29 cellular contexts compared by ENCODE assay signal in genomic region chr2:119645173-119645846, GRCh38. TPM values are rescaled to one million over a fixed set of nuclear protein-coding genes. Genes with fewer than 3 reads are reported as not detected.
DNase-seq lines count a peak whose midpoint lies in the region; ATAC-seq and TF ChIP-seq lines count a peak whose summit lies in the region.
"Had no signal": no experiment of that assay in that cellular context is flagged by ENCODE, and none has a peak within 500 bp of the region (broad histone marks: within the 10 kb centered on the region; RNA-seq: fewer than 3 reads in every experiment).

No MANE protein-coding gene starts in this region.

- H3K4me1 ChIP-seq in body of pancreas = no peaks in the 10 kb centered on the region
- H3K4me1 ChIP-seq: Peyer's patch, SJSA1, testis, vagina had no signal

- TF ChIP-seq POLR2A in body of pancreas (IDR thresholded peaks at IDR 0.05) = no peak

- ATAC-seq in body of pancreas = peak; percentile 25
- no peak for ATAC-seq in HG02759 (IDR thresholded peaks at IDR 0.05; ENCODE audit: unreplicated experiment)
- ATAC-seq: activated T-cell treated with anti-CD3 and anti-CD28 coated beads, Interleukin-2, amount 50 U/mL, for 72 hours; esophagus mucosa; left cardiac atrium; stimulated activated memory B cell treated with anti-CD40 and anti-IgM and Interleukin-4, amounts not matched to agents 10 μg/mL and 1 μg/mL and 100 μg/mL, for 72 hours; T-helper 17 cell had no signal

- TF ChIP-seq CTCF in body of pancreas (IDR thresholded peaks at IDR 0.05) = no peak
- no peak for TF ChIP-seq CTCF in GM13977 (IDR thresholded peaks at IDR 0.05; ENCODE audit: extremely low read depth, insufficient read depth, missing control alignments)

- peak overlapping the region in 2 of 4 donors; percentile 13 to 18 for H3K27ac ChIP-seq in body of pancreas
- H3K27ac ChIP-seq: neutrophil, Peyer's patch, SJSA1, testis, vagina had no signal

- peak; percentile 28 for DNase-seq in DMS 273 treated with DMSO at 0.1 percent for 48 hours (lab: John Stamatoyannopoulos, UW)
- peak; percentile 61 for DNase-seq in M059J (ENCODE audit: low read depth)
- no peak for DNase-seq in body of pancreas
- DNase-seq in iris pigment epithelial cell (ENCODE audit: low read depth) = peak; percentile 79
- no peak for DNase-seq in GM13977 (ENCODE audit: low spot score)
- DNase-seq in NCI-H1092 treated with DMSO at 0.1 percent for 48 hours (lab: John Stamatoyannopoulos, UW) = no peak
- DNase-seq in NCI-H524 treated with DMSO at 0.1 percent for 48 hours (lab: John Stamatoyannopoulos, UW) = no peak
- DNase-seq: activated CD4-positive, alpha-beta T cell treated with anti-CD3 and anti-CD28 coated beads for 48 hours; activated naive CD4-positive, alpha-beta T cell treated with anti-CD3 and anti-CD28 coated beads, Interleukin-2, amount 10 ng/mL, durations not matched to agents 7 days and 5 days; activated T-cell treated with anti-CD3 and anti-CD28 coated beads, Interleukin-2, amount 50 U/mL, for 72 hours; aorta; DMS153; effector memory CD4-positive, alpha-beta T cell; left cardiac atrium; mesenchymal stem cell; MM.1S; NCI-H1694 treated with DMSO at 0.1 percent for 48 hours; NK-92 treated with Interleukin-12 subunit alpha and Interleukin-12 subunit beta, amount 100 ng/mL, for 24 hours; Peyer's patch; small intestine; stimulated activated CD4-positive, alpha-beta T cell treated with anti-CD3 and anti-CD28 coated beads, Interleukin-2, amount 100 ng/mL, for 24 hours; T-helper 17 cell; testis had no signal

- no peaks in the 10 kb centered on the region for H3K27me3 ChIP-seq in body of pancreas
- H3K27me3 ChIP-seq: neutrophil, Peyer's patch, SJSA1, testis, vagina had no signal

- in situ Hi-C loops in GM13977 (cut with MboI; ENCODE audit: low pct_unique_long_range_greater_than_20kb, low sequenced_read_pairs, unreplicated experiment) = no loop called here

- no peaks in the 10 kb centered on the region for H3K36me3 ChIP-seq in body of pancreas (replicated peaks in 1 of 2; ENCODE audit: insufficient read depth in 1 of 2, low read depth in 2 of 2)
- H3K36me3 ChIP-seq: neutrophil, Peyer's patch, SJSA1, vagina had no signal

- 39 to 43% methylated on average over 3 of the region's 3 CpGs for WGBS in body of pancreas, 2 donors

- H3K9me3 ChIP-seq in body of pancreas = no peaks in the 10 kb centered on the region
- H3K9me3 ChIP-seq: neutrophil, Peyer's patch, SJSA1, testis had no signal

- intact Hi-C loops in body of pancreas (cut with DNase I) = no loop called here

- no peak overlapping the region for H3K4me3 ChIP-seq in body of pancreas
- H3K4me3 ChIP-seq: Peyer's patch, SJSA1, testis, vagina had no signal

RNA-seq across cellular contexts. Expression of gene TMEM177, which starts 33.7 kb away (rescaled TPM):
- total RNA-seq in M059J (2014; rRNA removed; shearing (Covaris generic)) = 10.3 and 13.3 TPM in 2 replicates
- total RNA-seq in body of pancreas = 1 to 10 TPM; 6.0 to 7.6 TPM

Comparison
In these comparisons a context has a peak if more than half of its experiments do, and no peak if none do; other contexts are left out.
1. DNase-seq: peak in DMS 273 treated with DMSO at 0.1 percent for 48 hours (single experiment), M059J (single experiment) and iris pigment epithelial cell (single experiment); none in body of pancreas (0 of 4), GM13977 (single experiment), NCI-H1092 treated with DMSO at 0.1 percent for 48 hours (single experiment) and NCI-H524 treated with DMSO at 0.1 percent for 48 hours (single experiment).